In genomic region chr7:105241198-105241597, GRCh38 we compare ENCODE assay signal across 15 cellular contexts.
DNase-seq lines count a peak whose midpoint lies in the region; ATAC-seq and TF ChIP-seq lines count a peak whose summit lies in the region.
"Had no signal": no experiment of that assay in that cellular context is flagged by ENCODE, and none has a peak within 500 bp of the region (broad histone marks: within the 10 kb centered on the region; RNA-seq: fewer than 3 reads in every experiment).

No MANE protein-coding gene starts in this region.

- H3K27ac ChIP-seq in DOHH2 (ENCODE audit: low read depth, low read length) = no peak overlapping the region
- no peak overlapping the region for H3K27ac ChIP-seq in OCI-LY3 (ENCODE audit: low read length)
- no peak overlapping the region for H3K27ac ChIP-seq in right lobe of liver

- H4K20me1 ChIP-seq in DOHH2 (ENCODE audit: control insufficient read depth, insufficient read depth, low read depth, low read length) = peaks cover 3% of the 10 kb centered on the region; the same call in 1 of the 2 replicates
- H4K20me1 ChIP-seq in OCI-LY3 (ENCODE audit: insufficient read depth, low read length) = peaks cover 51% of the 10 kb centered on the region

- H3K9me3 ChIP-seq in DOHH2 (ENCODE audit: control insufficient read depth, insufficient read depth, low read length) (no peaks in the 10 kb centered on the region), OCI-LY3 (ENCODE audit: insufficient read depth, low read length) (no peaks in the 10 kb centered on the region), right lobe of liver (no peaks in the 10 kb centered on the region)
- H3K9me3 ChIP-seq: HAP-1 had no signal

- H3K4me2 ChIP-seq in DOHH2 (ENCODE audit: low read length) = peak overlapping the region; percentile 2; the same call in 1 of the 2 replicates
- H3K4me2 ChIP-seq in OCI-LY3 (ENCODE audit: low read length) = peak overlapping the region; percentile 34; the same call in 1 of the 2 replicates

- H3K9ac ChIP-seq in OCI-LY3 (ENCODE audit: low read length) = no peak overlapping the region

- H3K4me1 ChIP-seq in DOHH2 (ENCODE audit: control insufficient read depth, low read length) (peaks cover 18% of the 10 kb centered on the region), OCI-LY3 (ENCODE audit: low read length) (peaks cover 14% of the 10 kb centered on the region), right lobe of liver (peaks cover 0 to 22% (median 3%) of the 10 kb centered on the region in 4 donors)

- DNase-seq in left lobe of liver (ENCODE audit: low spot score) (no peak), right lobe of liver (no peak), NCI-H2196 treated with DMSO at 0.1 percent for 48 hours (lab: John Stamatoyannopoulos, UW; ENCODE audit: unreplicated experiment) (no peak), NCI-H2029 treated with DMSO at 0.1 percent for 48 hours (lab: John Stamatoyannopoulos, UW) (no peak)
- DNase-seq: C1 segment of cervical spinal cord; Calu3; CD4-positive, alpha-beta memory T cell; COR-L47; DMS53; DMS79 treated with DMSO at 0.1 percent for 48 hours; GOT3; HFFc6 had no signal

- TF ChIP-seq CTCF in DOHH2 (IDR thresholded peaks at IDR 0.05; ENCODE audit: low read depth, low read length, poor library complexity, severe bottlenecking) (no peak), OCI-LY3 (IDR thresholded peaks at IDR 0.05; ENCODE audit: low read depth, low read length) (no peak), right lobe of liver (IDR thresholded peaks at IDR 0.05) (no peak)

- no peaks in the 10 kb centered on the region for H3K9me2 ChIP-seq in DOHH2 (replicated peaks; ENCODE audit: control insufficient read depth, low read length)

- no peaks in the 10 kb centered on the region for H3K27me3 ChIP-seq in DOHH2 (ENCODE audit: control insufficient read depth, low read length)
- no peaks in the 10 kb centered on the region for H3K27me3 ChIP-seq in OCI-LY3 (ENCODE audit: low read depth, low read length)
- no peaks in the 10 kb centered on the region for H3K27me3 ChIP-seq in right lobe of liver

- intact Hi-C loops in right lobe of liver (cut with DNase I) = no loop called here

- no peak for TF ChIP-seq POLR2A in right lobe of liver (IDR thresholded peaks at IDR 0.05)

- 63% methylated on average over 3 of the region's 3 CpGs for WGBS in right lobe of liver (ENCODE audit: insufficient coverage, low coverage, low lambda C conversion rate, missing lambda C conversion rate)

- H3K4me3 ChIP-seq in DOHH2 (ENCODE audit: low read length) (no peak overlapping the region), OCI-LY3 (ENCODE audit: low read length) (no peak overlapping the region), right lobe of liver (no peak overlapping the region)
- H3K4me3 ChIP-seq: HAP-1 had no signal

- no peaks in the 10 kb centered on the region for H3K36me3 ChIP-seq in DOHH2 (ENCODE audit: control insufficient read depth, low read length)
- no peaks in the 10 kb centered on the region for H3K36me3 ChIP-seq in OCI-LY3 (replicated peaks; ENCODE audit: low read depth, low read length)
- H3K36me3 ChIP-seq in right lobe of liver = no peaks in the 10 kb centered on the region
- H3K36me3 ChIP-seq: HAP-1 had no signal

- no peak overlapping the region for H2AFZ ChIP-seq in OCI-LY3 (ENCODE audit: low read depth, low read length)

- H3F3A ChIP-seq in DOHH2 (ENCODE audit: control insufficient read depth, insufficient read depth) = no peaks in the 10 kb centered on the region

- peaks cover 19% of the 10 kb centered on the region for H3K79me2 ChIP-seq in DOHH2 (ENCODE audit: control insufficient read depth, low read length)
- peaks cover 43% of the 10 kb centered on the region for H3K79me2 ChIP-seq in OCI-LY3 (ENCODE audit: low read length)

- ATAC-seq in left lobe of liver = peak; percentile 65
- ATAC-seq in right lobe of liver = peak; percentile 47 to 69 (median 60)
